ENCODE assay signal across 18 cellular contexts in the genomic region with DNA sequence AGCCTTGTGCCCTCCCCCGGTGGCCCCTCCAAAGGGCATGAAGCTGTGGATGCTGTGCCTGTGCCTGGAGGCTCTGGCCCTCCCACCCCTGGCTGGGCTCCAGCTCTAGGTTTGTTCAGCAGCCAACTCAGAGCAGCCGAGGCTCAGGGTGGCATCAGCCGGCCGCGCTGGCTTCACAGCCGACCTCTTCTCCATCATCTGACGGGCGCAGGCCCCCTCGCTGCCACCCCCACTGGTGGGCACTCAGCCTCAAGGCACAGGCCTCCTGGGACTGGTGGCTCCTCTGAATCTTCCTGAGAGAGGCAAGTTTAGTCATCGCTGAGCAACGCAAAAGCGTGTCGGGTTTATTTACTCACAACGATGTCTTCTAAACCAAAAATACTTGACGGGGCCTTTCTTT. TPM values are rescaled to one million over a fixed set of nuclear protein-coding genes. Genes with fewer than 3 reads are reported as not detected.
DNase-seq lines count a peak whose midpoint lies in the region; ATAC-seq and TF ChIP-seq lines count a peak whose summit lies in the region.
"Had no signal": no experiment of that assay in that cellular context is flagged by ENCODE, and none has a peak within 500 bp of the region (broad histone marks: within the 10 kb centered on the region; RNA-seq: fewer than 3 reads in every experiment).

No MANE protein-coding gene starts in this region.

- peaks cover 0 to 83% (median 16%) of the 10 kb centered on the region in 9 donors for H3K36me3 ChIP-seq in heart right ventricle
- peaks cover 41% of the 10 kb centered on the region for H3K36me3 ChIP-seq in left ventricle myocardium inferior
- H3K36me3 ChIP-seq: uterus had no signal

- H3K27me3 ChIP-seq in heart right ventricle = no peaks in the 10 kb centered on the region
- H3K27me3 ChIP-seq in left ventricle myocardium inferior (ENCODE audit: low read depth) = no peaks in the 10 kb centered on the region
- H3K27me3 ChIP-seq: gastroesophageal sphincter, MG63, pancreas, uterus had no signal

- ATAC-seq in heart right ventricle (peak in 5 of 8 donors; percentile 36 to 48 (median 46)), left lobe of liver (peak; percentile 25)
- ATAC-seq: activated T-cell treated with anti-CD3 and anti-CD28 coated beads, Interleukin-2, amount 50 U/mL, for 4 hours; gastroesophageal sphincter; pancreas had no signal

- TF ChIP-seq CTCF in heart right ventricle (IDR thresholded peaks at IDR 0.05) = no peak
- no peak for TF ChIP-seq CTCF in left ventricle myocardium inferior (IDR thresholded peaks at IDR 0.05; ENCODE audit: borderline replicate concordance)
- TF ChIP-seq CTCF in VCaP (conservative IDR thresholded peaks at IDR 0.05) = no peak

- in situ Hi-C loops in KBM-7 (cut with MboI; ENCODE audit: low pct_unique_long_range_greater_than_20kb, low sequenced_read_pairs) = no loop called here

- no peaks in the 10 kb centered on the region for H3K9me3 ChIP-seq in heart right ventricle
- H3K9me3 ChIP-seq in left ventricle myocardium inferior (replicated peaks) = no peaks in the 10 kb centered on the region
- H3K9me3 ChIP-seq: gastroesophageal sphincter, MG63, pancreas, uterus had no signal

- WGBS in heart right ventricle, 2 donors = 75 to 80% methylated on average over 15 of the region's 15 CpGs

- peaks cover 0 to 27% (median 12%) of the 10 kb centered on the region in 9 donors for H3K4me1 ChIP-seq in heart right ventricle
- H3K4me1 ChIP-seq in left ventricle myocardium inferior = peaks cover 27% of the 10 kb centered on the region
- H3K4me1 ChIP-seq: pancreas, uterus had no signal

- H3K4me3 ChIP-seq in heart right ventricle = no peak overlapping the region
- no peak overlapping the region for H3K4me3 ChIP-seq in left ventricle myocardium inferior
- H3K4me3 ChIP-seq: gastroesophageal sphincter, MG63, pancreas, uterus had no signal

- H3K27ac ChIP-seq in heart right ventricle (no peak overlapping the region), left ventricle myocardium inferior (replicated peaks) (no peak overlapping the region), VCaP (peak overlapping the region; percentile 7; the same call in 1 of the 2 replicates), temporal lobe (ENCODE audit: low read depth, low read length) (peak overlapping the region; percentile 0)
- H3K27ac ChIP-seq: gastroesophageal sphincter, pancreas, uterus had no signal

- intact Hi-C loops in heart right ventricle (cut with DNase I) (no loop called here), left ventricle myocardium inferior (cut with micrococcal nuclease) (no loop called here)

- DNase-seq in heart right ventricle (no peak), left ventricle myocardium inferior (no peak), left lobe of liver (ENCODE audit: low spot score) (no peak), KBM-7 (no peak), NCI-H82 (lab: John Stamatoyannopoulos, UW) (no peak)
- no peak for DNase-seq in activated CD4-positive, alpha-beta T cell treated with anti-CD3 and anti-CD28 coated beads, Interleukin-2, amount 50 U/mL, for 1 hour
- DNase-seq: activated CD4-positive, alpha-beta memory T cell treated with anti-CD3 and anti-CD28 coated beads for 36 hours; activated T-cell treated with anti-CD3 and anti-CD28 coated beads, Interleukin-2, amount 50 U/mL, for 4 hours; HCEC 1CT; immature natural killer cell; MG63; NCI-H2227 treated with DMSO at 0.1 percent for 48 hours; OCI-M1; uterus had no signal

RNA-seq across cellular contexts. Expression of a gene that starts 46.0 kb away (rescaled TPM):
- 10 to 100 TPM; 17.5 to 26.1 (median 20.9) TPM for total RNA-seq in heart right ventricle
- 10 to 100 TPM; 21.7 to 50.8 TPM for polyA plus RNA-seq in heart right ventricle
- 21.5 TPM for total RNA-seq in left ventricle myocardium inferior
- total RNA-seq in left lobe of liver = 16.6 TPM
- 54.6 TPM for total RNA-seq in temporal lobe

Comparison
In these comparisons a context has a peak if more than half of its experiments do, and no peak if none do; other contexts are left out.
1. H3K27ac ChIP-seq: peak in VCaP (single experiment) and temporal lobe (single experiment); none in heart right ventricle (0 of 10) and left ventricle myocardium inferior (single experiment).